25 cellular contexts compared by ENCODE assay signal in genomic region chr4:3481783-3482397, GRCh38. TPM values are rescaled to one million over a fixed set of nuclear protein-coding genes. Genes with fewer than 3 reads are reported as not detected.
DNase-seq lines count a peak whose midpoint lies in the region; ATAC-seq, FAIRE-seq and TF ChIP-seq lines count a peak whose summit lies in the region.
"Had no signal": no experiment of that assay in that cellular context is flagged by ENCODE, and none has a peak within 500 bp of the region (broad histone marks: within the 10 kb centered on the region; RNA-seq: fewer than 3 reads in every experiment).

No MANE protein-coding gene starts in this region.

- no TSS peak for BruUV-seq in HepG2 (replicated peaks; lab: Mats Ljungman, UMichigan)

- no peak overlapping the region for H3K4me2 ChIP-seq in HepG2 (ENCODE audit: low read depth, low read length)
- H3K4me2 ChIP-seq: hepatocyte, SK-N-SH had no signal

- TF ChIP-seq POLR2A in HepG2 (IDR thresholded peaks at IDR 0.05; ENCODE audit: insufficient read depth in 1 of 2, low read depth in 2 of 2, low read length in 2 of 2) (no peak), right lobe of liver (IDR thresholded peaks at IDR 0.05) (no peak), uterus (IDR thresholded peaks at IDR 0.05) (no peak)

- H3K27me3 ChIP-seq in HepG2 (ENCODE audit: control insufficient read depth in 1 of 2, insufficient read depth in 2 of 2, low read length in 2 of 2) (peaks cover 31 to 91% of the 10 kb centered on the region in 2 experiments), right lobe of liver (no peaks in the 10 kb centered on the region), ascending aorta (no peaks in the 10 kb centered on the region), psoas muscle (ENCODE audit: insufficient read depth in 3 of 3, low read length in 2 of 3) (no peaks in the 10 kb centered on the region), MG63 (no peaks in the 10 kb centered on the region), uterus (no peaks in the 10 kb centered on the region)

- POLR2A ChIA-PET in HepG2 (lab: Yijun Ruan, JAX), result interaction anchor here (1.5 kb wide), 1 partner anchor 19 kb away, joined by 4 read pairs; no protein-coding TSS in a partner anchor

- H3K27ac ChIP-seq in HepG2 (ENCODE audit: extremely low read length, insufficient read depth, low read length) (no peak overlapping the region), right lobe of liver (no peak overlapping the region), ascending aorta (peak overlapping the region; percentile 95 to 96), psoas muscle (peak overlapping the region; percentile 99), uterus (no peak overlapping the region)
- H3K27ac ChIP-seq: epithelial cell of prostate, hepatocyte had no signal

- TF ChIP-seq RAD21 in HepG2 (CRISPR knock-in tag; IDR thresholded peaks at IDR 0.05), result no peak

- no peak for TF ChIP-seq EP300 in HepG2 (IDR thresholded peaks at IDR 0.05; ENCODE audit: low read depth in 2 of 2, low read length in 2 of 2)
- TF ChIP-seq EP300 in HepG2 (CRISPR knock-in tag; IDR thresholded peaks at IDR 0.05; ENCODE audit: borderline replicate concordance), result no peak

- intact Hi-C loops in HepG2 (cut with micrococcal nuclease; ENCODE audit: unreplicated experiment) (no loop called here), right lobe of liver (cut with DNase I) (no loop called here), ascending aorta (cut with DNase I) (loop anchor here (2.0 to 5.0 kb wide), 4 partner anchors 45 to 470 kb away; partner anchors contain the start of gene RGS12), psoas muscle (cut with DNase I) (no loop called here), uterus (cut with DNase I; ENCODE audit: low total_unique reads) (no loop called here)

- DNase-seq in HepG2 (ENCODE audit: low spot score) (no peak), right lobe of liver (no peak), ascending aorta (ENCODE audit: low spot score in 2 of 2) (no peak), psoas muscle (no peak), MG63 (no peak), uterus (no peak)
- DNase-seq: activated CD4-positive, alpha-beta T cell treated with anti-CD3 and anti-CD28 coated beads, Interleukin-2, amount 10 ng/mL, durations not matched to agents 24 days and 14 days; activated CD8-positive, alpha-beta memory T cell treated with anti-CD3 and anti-CD28 coated beads, Interleukin-2, amount 10 ng/mL, durations not matched to agents 7 days and 5 days; activated naive CD8-positive, alpha-beta T cell treated with anti-CD3 and anti-CD28 coated beads for 36 hours; CD4-positive, alpha-beta memory T cell; cerebellar nuclear complex; H9; immature natural killer cell; KBM-7; NCI-H446; SK-N-SH; T-helper 2 cell had no signal

- no peaks in the 10 kb centered on the region for H3K36me3 ChIP-seq in HepG2 (replicated peaks in 1 of 2; ENCODE audit: control insufficient read depth in 1 of 2, insufficient read depth in 2 of 2, low read length in 2 of 2)
- H3K36me3 ChIP-seq in right lobe of liver, result no peaks in the 10 kb centered on the region
- H3K36me3 ChIP-seq in ascending aorta, result no peaks in the 10 kb centered on the region
- peaks cover 0 to 3% of the 10 kb centered on the region in 2 donors for H3K36me3 ChIP-seq in psoas muscle (ENCODE audit: insufficient read depth in 1 of 2, low read depth in 1 of 2)
- H3K36me3 ChIP-seq in MG63, result no peaks in the 10 kb centered on the region
- H3K36me3 ChIP-seq in uterus, result no peaks in the 10 kb centered on the region

- no peaks in the 10 kb centered on the region for H4K20me1 ChIP-seq in HepG2 (ENCODE audit: insufficient read depth, low read length)

- TF ChIP-seq CTCF in HepG2 (CRISPR knock-in tag; IDR thresholded peaks at IDR 0.05), result no peak
- no peak for TF ChIP-seq CTCF in right lobe of liver (IDR thresholded peaks at IDR 0.05)
- TF ChIP-seq CTCF in ascending aorta (IDR thresholded peaks at IDR 0.05), result no peak
- TF ChIP-seq CTCF in psoas muscle (IDR thresholded peaks at IDR 0.05), result no peak
- no peak for TF ChIP-seq CTCF in uterus (IDR thresholded peaks at IDR 0.05)

- CTCF ChIA-PET in HepG2 (lab: Yijun Ruan, JAX; ENCODE audit: low intra/inter-chr PET ratio, low total read pairs), result no interaction called here

- H3K4me3 ChIP-seq in HepG2 (replicated peaks in 1 of 3; ENCODE audit: insufficient read depth in 1 of 3, low read depth in 2 of 3, low read length in 3 of 3) (no peak overlapping the region), right lobe of liver (no peak overlapping the region), ascending aorta (no peak overlapping the region), psoas muscle (no peak overlapping the region), MG63 (no peak overlapping the region), uterus (no peak overlapping the region)
- H3K4me3 ChIP-seq: hepatocyte had no signal

- H3K9me3 ChIP-seq in HepG2 (ENCODE audit: low read length), result no peaks in the 10 kb centered on the region
- H3K9me3 ChIP-seq in right lobe of liver, result no peaks in the 10 kb centered on the region
- no peaks in the 10 kb centered on the region for H3K9me3 ChIP-seq in ascending aorta
- no peaks in the 10 kb centered on the region for H3K9me3 ChIP-seq in psoas muscle
- no peaks in the 10 kb centered on the region for H3K9me3 ChIP-seq in MG63
- no peaks in the 10 kb centered on the region for H3K9me3 ChIP-seq in uterus
- H3K9me3 ChIP-seq: SK-N-SH had no signal

- in situ Hi-C loops in HepG2 (cut with HindIII; ENCODE audit: extremely low pct_ligation_motif_present, low pct_unique_long_range_greater_than_20kb), result no loop called here

- H3K79me2 ChIP-seq in HepG2 (ENCODE audit: insufficient read depth, low read length), result no peaks in the 10 kb centered on the region
- H3K79me2 ChIP-seq: hepatocyte had no signal

- H3K4me1 ChIP-seq in HepG2 (ENCODE audit: insufficient read depth, low read length) (peaks cover 24% of the 10 kb centered on the region), right lobe of liver (no peaks in the 10 kb centered on the region), ascending aorta (peaks cover 6 to 24% of the 10 kb centered on the region in 2 donors), psoas muscle (peaks cover 54% of the 10 kb centered on the region), uterus (no peaks in the 10 kb centered on the region)

- no peak overlapping the region for H3K9ac ChIP-seq in HepG2 (ENCODE audit: insufficient read depth, low read depth, low read length)
- H3K9ac ChIP-seq: SK-N-SH had no signal

- WGBS in HepG2 (ENCODE audit: low lambda C conversion rate), result 33% methylated on average over 18 of the region's 19 CpGs
- 64% methylated on average over 10 of the region's 19 CpGs for WGBS in right lobe of liver (ENCODE audit: insufficient coverage, low coverage, low lambda C conversion rate, missing lambda C conversion rate)
- 63 to 83% (median 74%) methylated on average over 19 of the region's 19 CpGs for WGBS in psoas muscle, 3 donors

- ATAC-seq in HepG2 (no peak), right lobe of liver (no peak), psoas muscle (peak in 1 of 4 donors; percentile 6), HG03159 (IDR thresholded peaks at IDR 0.05; ENCODE audit: unreplicated experiment) (no peak)
- ATAC-seq: activated CD8-positive, alpha-beta memory T cell treated with anti-CD3 and anti-CD28 coated beads, Interleukin-2, amount 10 ng/mL, durations not matched to agents 7 days and 5 days had no signal

- no peak overlapping the region for H2AFZ ChIP-seq in HepG2 (ENCODE audit: low read length)
- H2AFZ ChIP-seq: hepatocyte had no signal

- no peak for FAIRE-seq in HepG2 (lab: Jason Lieb, UNC)
- FAIRE-seq: urothelium cell line had no signal

RNA-seq across cellular contexts. Expression of gene DOK7, which starts 18.8 kb away (rescaled TPM):
- total RNA-seq in HepG2 (2016; rRNA removed; fragmentation: Illumina TruSeq; extraction: Trizol) (0.07 TPM in 1 of 2 replicates, not detected in the other), right lobe of liver (1 to 10 TPM in 4 of 6 experiments, under 1 TPM in 2; 0.73 to 2.4 (median 1.5) TPM), ascending aorta (33.5 TPM), psoas muscle (10 to 100 TPM in 3 of 4 donors, 1 to 10 TPM in 1; 3.4 to 48.6 (median 34.5) TPM), uterus (1 to 10 TPM in 1 of 4 donors, under 1 TPM in 2, not detected in 1; 0.26 to 3.9 (median 0.85) TPM)
- not detected in 2 replicates for total RNA-seq in HepG2 (2016; cell fraction: cytosol; rRNA removed; fragmentation: Illumina TruSeq; extraction: Trizol; ENCODE audit: low read depth)
- total RNA-seq in HepG2 (2016; cell fraction: insoluble cytoplasmic fraction; rRNA removed; fragmentation: Illumina TruSeq; extraction: Trizol), result 0.04 TPM in 1 of 2 replicates, not detected in the other
- 0.06 TPM in 1 of 2 replicates, not detected in the other for total RNA-seq in HepG2 (2016; cell fraction: membrane; rRNA removed; fragmentation: Illumina TruSeq; extraction: Trizol)
- total RNA-seq in HepG2 (2016; cell fraction: nucleus; rRNA removed; fragmentation: Illumina TruSeq; extraction: Trizol), result not detected in 2 replicates
- polyA plus RNA-seq in HepG2 (2011; rRNA removed) (0.03 and 0.05 TPM in 2 replicates), psoas muscle (10 to 100 TPM; 11.7 to 26.3 (median 17.3) TPM)
- 0.05 and 0.08 TPM in 2 replicates for polyA plus RNA-seq in HepG2 (2011; cell fraction: cytosol; rRNA removed)
- 0.26 and 0.32 TPM in 2 replicates for polyA plus RNA-seq in HepG2 (2011; cell fraction: nucleus; rRNA removed)
- polyA plus RNA-seq in HepG2 (2012), result not detected in 2 replicates
- not detected in 2 replicates for polyA plus RNA-seq in HepG2 (2016; cell fraction: cytosol; fragmentation: Illumina TruSeq; extraction: Trizol; ENCODE audit: low read depth)
- 0.19 TPM in 1 of 2 replicates, not detected in the other for polyA plus RNA-seq in HepG2 (2016; cell fraction: insoluble cytoplasmic fraction; fragmentation: Illumina TruSeq; extraction: Trizol; ENCODE audit: low read depth)
- polyA plus RNA-seq in HepG2 (2016; cell fraction: membrane; fragmentation: Illumina TruSeq; extraction: Trizol; ENCODE audit: low read depth), result not detected in 2 replicates
- polyA plus RNA-seq in HepG2 (2016; cell fraction: nucleus; fragmentation: Illumina TruSeq; extraction: Trizol; ENCODE audit: insufficient read depth, low read depth), result not detected in 2 replicates
- 0.38 TPM in 1 of 2 replicates, not detected in the other for polyA minus RNA-seq in HepG2 (2011; rRNA and poly(A)+ RNA removed; ENCODE audit: low replicate concordance)
- polyA minus RNA-seq in HepG2 (2011; cell fraction: cytosol; rRNA and poly(A)+ RNA removed), result not detected in 2 replicates
- polyA minus RNA-seq in HepG2 (2011; cell fraction: nucleus; rRNA and poly(A)+ RNA removed), result not detected in 2 replicates
- 7.1 and 9.6 TPM in 2 replicates for total RNA-seq in MG63 (2014; rRNA removed; shearing (Covaris generic); ENCODE audit: low replicate concordance)
- total RNA-seq: activated CD4-positive, alpha-beta T cell treated with anti-CD3 and anti-CD28 coated beads, Interleukin-2, amount 10 ng/mL, durations not matched to agents 24 days and 14 days; activated CD8-positive, alpha-beta memory T cell treated with anti-CD3 and anti-CD28 coated beads, Interleukin-2, amount 10 ng/mL, durations not matched to agents 7 days and 5 days; activated naive CD8-positive, alpha-beta T cell treated with anti-CD3 and anti-CD28 coated beads for 36 hours; activated T-helper 2 cell treated with anti-CD3 and anti-CD28 coated beads, Interferon-gamma antibody, Interleukin-2, Interleukin-4, amounts not matched to agents 10 μg/mL and 5 μg/mL and 100 μg/mL, durations not matched to agents 14 hours and 24 hours and 36 hours; CD4-positive, alpha-beta memory T cell; fibroblast of villous mesenchyme; osteoblast; subcutaneous adipose tissue had no signal
- polyA plus RNA-seq: SK-N-SH had no signal

RNA-seq across cellular contexts. Expression of gene HGFAC, which starts 40.1 kb away (rescaled TPM):
- total RNA-seq in HepG2 (2016; rRNA removed; fragmentation: Illumina TruSeq; extraction: Trizol) (0.98 and 8.5 TPM in 2 replicates), right lobe of liver (100 to 1,000 TPM in 5 of 6 experiments, 10 to 100 TPM in 1; 73.9 to 176 (median 140) TPM), ascending aorta (2.2 TPM), psoas muscle (1 to 10 TPM in 1 of 4 donors, under 1 TPM in 2, not detected in 1; 0.32 to 1.2 (median 0.46) TPM), uterus (1 to 10 TPM in 1 of 4 donors, under 1 TPM in 1, not detected in 2; 0.28 to 3.1 TPM)
- 1.8 and 1.9 TPM in 2 replicates for total RNA-seq in HepG2 (2016; cell fraction: cytosol; rRNA removed; fragmentation: Illumina TruSeq; extraction: Trizol; ENCODE audit: low read depth)
- total RNA-seq in HepG2 (2016; cell fraction: insoluble cytoplasmic fraction; rRNA removed; fragmentation: Illumina TruSeq; extraction: Trizol), result 1.2 and 9.0 TPM in 2 replicates
- 1.4 and 1.8 TPM in 2 replicates for total RNA-seq in HepG2 (2016; cell fraction: membrane; rRNA removed; fragmentation: Illumina TruSeq; extraction: Trizol)
- 14.0 and 15.7 TPM in 2 replicates for total RNA-seq in HepG2 (2016; cell fraction: nucleus; rRNA removed; fragmentation: Illumina TruSeq; extraction: Trizol)
- polyA plus RNA-seq in HepG2 (2011; rRNA removed) (63.6 and 107 TPM in 2 replicates), psoas muscle (under 1 TPM; 0.09 to 0.63 (median 0.26) TPM)
- 8.9 and 16.3 TPM in 2 replicates for polyA plus RNA-seq in HepG2 (2011; cell fraction: cytosol; rRNA removed)
- polyA plus RNA-seq in HepG2 (2011; cell fraction: nucleus; rRNA removed), result 1,761 and 2,041 TPM in 2 replicates
- polyA plus RNA-seq in HepG2 (2012), result 31.4 and 46.5 TPM in 2 replicates
- polyA plus RNA-seq in HepG2 (2016; cell fraction: cytosol; fragmentation: Illumina TruSeq; extraction: Trizol; ENCODE audit: low read depth), result 1.9 and 2.1 TPM in 2 replicates
- polyA plus RNA-seq in HepG2 (2016; cell fraction: insoluble cytoplasmic fraction; fragmentation: Illumina TruSeq; extraction: Trizol; ENCODE audit: low read depth), result 1.9 and 2.5 TPM in 2 replicates
- 1.6 and 2.1 TPM in 2 replicates for polyA plus RNA-seq in HepG2 (2016; cell fraction: membrane; fragmentation: Illumina TruSeq; extraction: Trizol; ENCODE audit: low read depth)
- polyA plus RNA-seq in HepG2 (2016; cell fraction: nucleus; fragmentation: Illumina TruSeq; extraction: Trizol; ENCODE audit: insufficient read depth, low read depth), result 65.6 and 66.9 TPM in 2 replicates
- polyA minus RNA-seq in HepG2 (2011; rRNA and poly(A)+ RNA removed; ENCODE audit: low replicate concordance), result 15.4 TPM in 1 of 2 replicates, not detected in the other
- polyA minus RNA-seq in HepG2 (2011; cell fraction: cytosol; rRNA and poly(A)+ RNA removed), result 5.8 and 5.9 TPM in 2 replicates
- polyA minus RNA-seq in HepG2 (2011; cell fraction: nucleus; rRNA and poly(A)+ RNA removed), result 43.4 and 57.3 TPM in 2 replicates
- total RNA-seq in MG63 (2014; rRNA removed; shearing (Covaris generic); ENCODE audit: low replicate concordance), result 0.53 TPM in 1 of 2 replicates, not detected in the other
- total RNA-seq: activated CD4-positive, alpha-beta T cell treated with anti-CD3 and anti-CD28 coated beads, Interleukin-2, amount 10 ng/mL, durations not matched to agents 24 days and 14 days; activated CD8-positive, alpha-beta memory T cell treated with anti-CD3 and anti-CD28 coated beads, Interleukin-2, amount 10 ng/mL, durations not matched to agents 7 days and 5 days; activated naive CD8-positive, alpha-beta T cell treated with anti-CD3 and anti-CD28 coated beads for 36 hours; activated T-helper 2 cell treated with anti-CD3 and anti-CD28 coated beads, Interferon-gamma antibody, Interleukin-2, Interleukin-4, amounts not matched to agents 10 μg/mL and 5 μg/mL and 100 μg/mL, durations not matched to agents 14 hours and 24 hours and 36 hours; fibroblast of villous mesenchyme; osteoblast; subcutaneous adipose tissue had no signal
- polyA plus RNA-seq: CD4-positive, alpha-beta memory T cell; immature natural killer cell had no signal

RNA-seq across cellular contexts. Expression of gene LRPAP1, which starts 50.3 kb away (rescaled TPM):
- total RNA-seq in HepG2 (2016; rRNA removed; fragmentation: Illumina TruSeq; extraction: Trizol), result 81.5 and 191 TPM in 2 replicates
- total RNA-seq in HepG2 (2016; cell fraction: cytosol; rRNA removed; fragmentation: Illumina TruSeq; extraction: Trizol; ENCODE audit: low read depth), result 13.6 and 13.8 TPM in 2 replicates
- total RNA-seq in HepG2 (2016; cell fraction: insoluble cytoplasmic fraction; rRNA removed; fragmentation: Illumina TruSeq; extraction: Trizol), result 74.4 and 198 TPM in 2 replicates
- 21.2 and 25.2 TPM in 2 replicates for total RNA-seq in HepG2 (2016; cell fraction: membrane; rRNA removed; fragmentation: Illumina TruSeq; extraction: Trizol)
- 143 and 170 TPM in 2 replicates for total RNA-seq in HepG2 (2016; cell fraction: nucleus; rRNA removed; fragmentation: Illumina TruSeq; extraction: Trizol)
- 153 and 176 TPM in 2 replicates for polyA plus RNA-seq in HepG2 (2011; rRNA removed)
- polyA plus RNA-seq in HepG2 (2011; cell fraction: cytosol; rRNA removed), result 149 and 180 TPM in 2 replicates
- 95.3 and 103 TPM in 2 replicates for polyA plus RNA-seq in HepG2 (2011; cell fraction: nucleus; rRNA removed)
- 118 TPM in 2 replicates for polyA plus RNA-seq in HepG2 (2012)
- polyA plus RNA-seq in HepG2 (2016; cell fraction: cytosol; fragmentation: Illumina TruSeq; extraction: Trizol; ENCODE audit: low read depth), result 23.9 and 25.8 TPM in 2 replicates
- 64.4 and 77.4 TPM in 2 replicates for polyA plus RNA-seq in HepG2 (2016; cell fraction: insoluble cytoplasmic fraction; fragmentation: Illumina TruSeq; extraction: Trizol; ENCODE audit: low read depth)
- 25.2 and 31.6 TPM in 2 replicates for polyA plus RNA-seq in HepG2 (2016; cell fraction: membrane; fragmentation: Illumina TruSeq; extraction: Trizol; ENCODE audit: low read depth)
- 270 and 284 TPM in 2 replicates for polyA plus RNA-seq in HepG2 (2016; cell fraction: nucleus; fragmentation: Illumina TruSeq; extraction: Trizol; ENCODE audit: insufficient read depth, low read depth)
- 32.2 and 52.3 TPM in 2 replicates for polyA minus RNA-seq in HepG2 (2011; rRNA and poly(A)+ RNA removed; ENCODE audit: low replicate concordance)
- polyA minus RNA-seq in HepG2 (2011; cell fraction: cytosol; rRNA and poly(A)+ RNA removed), result 53.1 and 54.6 TPM in 2 replicates
- 24.3 and 25.0 TPM in 2 replicates for polyA minus RNA-seq in HepG2 (2011; cell fraction: nucleus; rRNA and poly(A)+ RNA removed)
- 100 to 1,000 TPM in 1 of 6 experiments, 10 to 100 TPM in 5; 63.4 to 108 (median 85.3) TPM for total RNA-seq in right lobe of liver
- 172 TPM for total RNA-seq in ascending aorta
- 100 to 1,000 TPM in 2 of 4 donors, 10 to 100 TPM in 2; 73.7 to 123 (median 91.4) TPM for total RNA-seq in psoas muscle
- 100 to 1,000 TPM; 103 to 122 (median 111) TPM for polyA plus RNA-seq in psoas muscle
- 82.3 and 181 TPM in 2 replicates for total RNA-seq in MG63 (2014; rRNA removed; shearing (Covaris generic); ENCODE audit: low replicate concordance)
- 100 to 1,000 TPM in 3 of 4 donors, 1 to 10 TPM in 1; 8.8 to 260 (median 164) TPM for total RNA-seq in uterus

Comparison
In these comparisons a context has a peak if more than half of its experiments do, and no peak if none do; other contexts are left out.
1. RNA of gene HGFAC, which starts 40.1 kb away (total RNA-seq): 73.9 to 176 TPM in right lobe of liver; 0.98 to 15.7 TPM in HepG2, 2.2 TPM in ascending aorta (single experiment), 0.53 TPM in MG63, 0.32 to 1.2 TPM in psoas muscle and 0.28 to 3.1 TPM in uterus; every median in the first group is over 4 times any median in the second.
2. H3K27ac ChIP-seq: peak in ascending aorta (2 of 2) and psoas muscle (single experiment); none in HepG2 (single experiment), right lobe of liver (0 of 3) and uterus (0 of 2).